Comparison of ENCODE assay signal across 1 cellular context in the genomic region with DNA sequence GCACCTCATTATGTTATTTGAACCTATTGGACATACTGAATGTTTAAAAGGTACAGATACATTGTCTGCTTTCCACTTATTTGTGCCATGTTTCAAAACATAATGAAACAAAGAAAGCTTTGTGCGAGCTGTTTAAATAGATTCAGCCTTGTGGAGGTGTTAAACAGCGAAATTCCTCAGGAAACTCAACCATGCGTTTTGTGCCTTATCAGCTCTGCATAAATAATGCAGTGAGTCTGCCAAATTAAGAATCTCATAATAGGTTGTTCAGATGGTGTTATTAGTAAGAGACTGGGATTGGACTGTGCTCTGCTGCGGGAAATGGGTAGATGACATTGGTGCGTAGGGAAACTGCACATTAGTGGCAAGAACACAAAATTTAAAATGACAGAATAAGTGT.
TF ChIP-seq lines count a peak whose summit lies in the region.

No MANE protein-coding gene starts in this region.

TF ChIP-seq in IMR-90, 13 proteins besides CTCF, POLR2A, EP300 and RAD21:
- TF ChIP-seq MXI1 (IDR thresholded peaks at IDR 0.05; ENCODE audit: borderline replicate concordance, low read depth, low read length) (no peak), SMC3 (IDR thresholded peaks at IDR 0.05; ENCODE audit: low read depth, low read length) (no peak)
TF ChIP-seq in IMR-90: peak in this region for 0.
